ENCODE assay signal across 8 cellular contexts in the genomic region with DNA sequence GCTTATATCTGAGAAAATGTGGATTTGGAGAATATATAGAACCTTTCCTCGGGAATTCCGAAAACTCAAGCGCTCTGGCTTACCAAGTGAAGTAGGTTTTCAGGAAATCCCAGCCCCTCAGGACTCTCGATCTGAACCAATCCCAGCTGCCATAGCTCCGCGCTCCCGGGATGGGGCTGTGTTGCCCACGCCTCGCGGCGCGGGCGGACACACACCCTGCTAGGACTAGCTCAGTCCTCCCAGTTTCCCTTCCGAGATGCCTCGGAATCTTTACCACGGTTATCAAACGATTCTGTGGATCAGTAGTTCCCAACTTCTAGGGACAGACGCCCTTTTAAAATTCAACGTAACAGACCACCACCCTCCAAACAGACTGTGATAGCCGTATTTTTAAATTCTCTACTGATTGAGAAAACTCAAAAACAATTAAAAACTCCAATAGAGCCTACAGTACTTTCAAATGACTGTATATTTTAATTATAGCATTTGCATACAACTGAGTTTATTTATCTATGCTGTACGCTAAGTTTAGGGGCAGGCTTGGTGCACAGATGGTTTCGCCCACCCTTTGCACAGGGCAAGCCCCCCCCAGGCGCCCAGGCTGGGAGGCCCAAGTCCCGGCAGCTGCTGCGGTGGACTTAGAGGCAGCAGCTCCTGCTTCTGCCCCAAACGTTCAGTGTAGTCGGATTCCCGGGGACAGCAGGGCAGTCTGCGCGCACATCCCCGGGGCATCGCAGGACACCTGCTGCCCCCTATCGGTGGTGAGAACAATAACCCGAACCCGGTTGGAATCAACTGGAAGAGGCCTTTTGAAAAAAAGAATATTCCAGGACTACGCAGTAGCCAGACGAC. TPM values are rescaled to one million over a fixed set of nuclear protein-coding genes. Genes with fewer than 3 reads are reported as not detected.
DNase-seq lines count a peak whose midpoint lies in the region; ATAC-seq and TF ChIP-seq lines count a peak whose summit lies in the region.

No MANE protein-coding gene starts in this region.

- intact Hi-C loops in CD4-positive, alpha-beta T cell (cut with DNase I, micrococcal nuclease) = loop anchor here (2.0 to 5.0 kb wide), 3 partner anchors 93 to 157 kb away; partner anchors contain the start of gene BBX (in 1 of the 2)

- no peaks in the 10 kb centered on the region for H3K27me3 ChIP-seq in CD4-positive, alpha-beta T cell (ENCODE audit: control insufficient read depth, insufficient read depth, low read length)
- H3K27me3 ChIP-seq in esophagus (ENCODE audit: control insufficient read depth in 1 of 2, insufficient read depth in 2 of 2, low read length in 2 of 2) = no peaks in the 10 kb centered on the region

- no peak overlapping the region for H3K27ac ChIP-seq in CD4-positive, alpha-beta T cell (ENCODE audit: low read depth, low read length)
- H3K27ac ChIP-seq in esophagus (ENCODE audit: low read depth in 2 of 2, low read length in 1 of 2) = peak overlapping the region; percentile 66 to 94

- CTCF ChIA-PET in CD4-positive, alpha-beta T cell (lab: Charles Lee) = interaction anchor here (0.7 to 3.3 kb wide), 3 partner anchors 9 to 88 kb away, joined by 3 to 13 read pairs (median 8); no protein-coding TSS in a partner anchor

- H3K4me1 Mint-ChIP-seq in CD4-positive, alpha-beta T cell (ENCODE audit: low read depth) = peaks cover 18% of the 10 kb centered on the region
- peaks cover 18% of the 10 kb centered on the region for H3K4me1 Mint-ChIP-seq in stimulated activated effector memory CD8-positive, alpha-beta T cell treated with anti-CD3 and anti-CD28 coated beads, Interleukin-12 subunit alpha, Interleukin-12 subunit beta, amount 100 ng/mL, for 72 hours

- ATAC-seq in CD4-positive, alpha-beta T cell (ENCODE audit: poor library complexity) = peak; percentile 66
- ATAC-seq in GM19328 (IDR thresholded peaks at IDR 0.05; ENCODE audit: unreplicated experiment) (peak; percentile 38), HG03432 (IDR thresholded peaks at IDR 0.05; ENCODE audit: unreplicated experiment) (peak; percentile 55)
- ATAC-seq in stimulated activated effector memory CD8-positive, alpha-beta T cell treated with anti-CD3 and anti-CD28 coated beads, Interleukin-12 subunit alpha, Interleukin-12 subunit beta, amount 100 ng/mL, for 72 hours = peak; percentile 71

- peak; percentile 90 for TF ChIP-seq CTCF in CD4-positive, alpha-beta T cell (IDR thresholded peaks at IDR 0.05)

- H3K9me3 Mint-ChIP-seq in CD4-positive, alpha-beta T cell = no peaks in the 10 kb centered on the region
- H3K9me3 Mint-ChIP-seq in stimulated activated effector memory CD8-positive, alpha-beta T cell treated with anti-CD3 and anti-CD28 coated beads, Interleukin-12 subunit alpha, Interleukin-12 subunit beta, amount 100 ng/mL, for 72 hours = no peaks in the 10 kb centered on the region

- H3K4me3 Mint-ChIP-seq in CD4-positive, alpha-beta T cell = peak overlapping the region; percentile 93
- H3K4me3 Mint-ChIP-seq in stimulated activated effector memory CD8-positive, alpha-beta T cell treated with anti-CD3 and anti-CD28 coated beads, Interleukin-12 subunit alpha, Interleukin-12 subunit beta, amount 100 ng/mL, for 72 hours = peak overlapping the region; percentile 76

- no peaks in the 10 kb centered on the region for H3K36me3 Mint-ChIP-seq in CD4-positive, alpha-beta T cell (ENCODE audit: low read depth)
- H3K36me3 Mint-ChIP-seq in stimulated activated effector memory CD8-positive, alpha-beta T cell treated with anti-CD3 and anti-CD28 coated beads, Interleukin-12 subunit alpha, Interleukin-12 subunit beta, amount 100 ng/mL, for 72 hours = no peaks in the 10 kb centered on the region

- H3K4me3 ChIP-seq in esophagus (ENCODE audit: low read depth in 1 of 2, low read length in 2 of 2) = peak overlapping the region; percentile 22 to 82

- H3K27ac Mint-ChIP-seq in CD4-positive, alpha-beta T cell = peak overlapping the region; percentile 50
- H3K27ac Mint-ChIP-seq in stimulated activated effector memory CD8-positive, alpha-beta T cell treated with anti-CD3 and anti-CD28 coated beads, Interleukin-12 subunit alpha, Interleukin-12 subunit beta, amount 100 ng/mL, for 72 hours = no peak overlapping the region

- H3K9me3 ChIP-seq in CD4-positive, alpha-beta T cell (ENCODE audit: control insufficient read depth, low read length) = no peaks in the 10 kb centered on the region
- H3K9me3 ChIP-seq in esophagus (ENCODE audit: control insufficient read depth in 2 of 2, insufficient read depth in 1 of 2, low read depth in 1 of 2, low read length in 1 of 2) = no peaks in the 10 kb centered on the region

- POLR2A ChIA-PET in CD4-positive, alpha-beta T cell (lab: Charles Lee) = interaction anchor here (1.3 to 2.4 kb wide), 4 partner anchors 8 to 169 kb away, joined by 3 to 11 read pairs (median 6); partner anchors contain the start of gene BBX

- peak; percentile 18 to 57 (median 36) for DNase-seq in CD4-positive, alpha-beta T cell
- DNase-seq in NOMO-1 treated with DMSO at 0.1 percent for 48 hours (lab: John Stamatoyannopoulos, UW; ENCODE audit: unreplicated experiment) = peak; percentile 76
- DNase-seq in activated T-cell treated with anti-CD3 and anti-CD28 coated beads for 48 hours (ENCODE audit: low read depth) = peak; percentile 56
- peak; percentile 69 for DNase-seq in mucosa of gallbladder (ENCODE audit: low spot score)
- DNase-seq in stimulated activated effector memory CD8-positive, alpha-beta T cell treated with anti-CD3 and anti-CD28 coated beads, Interleukin-12 subunit alpha, Interleukin-12 subunit beta, amount 100 ng/mL, for 72 hours (ENCODE audit: low spot score in 2 of 2) = peak; percentile 66 to 80

- H3K27me3 Mint-ChIP-seq in CD4-positive, alpha-beta T cell = no peaks in the 10 kb centered on the region

- H3K4me1 ChIP-seq in esophagus (ENCODE audit: control insufficient read depth in 2 of 2, insufficient read depth in 2 of 2, low read length in 1 of 2) = peaks cover 0 to 7% of the 10 kb centered on the region in 2 donors

- 11 to 12% methylated on average over 37 of the region's 37 CpGs for WGBS in esophagus, 2 donors

- no peaks in the 10 kb centered on the region for H3K36me3 ChIP-seq in esophagus (ENCODE audit: control insufficient read depth in 2 of 2, insufficient read depth in 2 of 2, low read length in 1 of 2)

RNA-seq across cellular contexts. Expression of gene CCDC54, which starts 52.3 kb away (rescaled TPM):
- not detected for total RNA-seq in CD4-positive, alpha-beta T cell
- not detected for polyA plus RNA-seq in esophagus
- not detected for total RNA-seq in mucosa of gallbladder
